In genomic region chr4:38529189-38530115, GRCh38 we compare ENCODE assay signal across 1 cellular context.
TF ChIP-seq lines count a peak whose summit lies in the region.

No MANE protein-coding gene starts in this region.

TF ChIP-seq in liver, 16 proteins besides CTCF, POLR2A, EP300 and RAD21 (continued from another document):
- no peak for TF ChIP-seq ZBTB33 (IDR thresholded peaks at IDR 0.05)
